16 cellular contexts compared by ENCODE assay signal in the genomic region with DNA sequence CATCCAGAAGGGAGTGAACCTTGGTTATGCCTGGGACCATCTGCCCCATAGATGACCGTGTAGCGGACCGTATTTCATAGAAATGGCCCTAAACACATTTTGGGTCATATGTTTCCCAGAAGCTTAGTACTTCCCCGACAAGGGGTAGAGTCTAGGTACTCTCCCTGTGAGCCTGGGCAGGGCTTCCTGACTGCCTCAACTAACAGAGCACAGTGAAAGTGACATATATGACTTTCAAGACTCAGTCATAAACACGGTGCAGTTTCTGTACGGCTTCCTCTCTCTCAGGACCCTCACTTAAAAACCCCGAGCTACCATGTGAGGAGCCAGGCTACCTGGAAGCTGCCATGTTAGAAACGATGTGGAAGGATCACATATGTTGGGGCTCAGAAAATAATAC. TPM values are rescaled to one million over a fixed set of nuclear protein-coding genes. Genes with fewer than 3 reads are reported as not detected.
DNase-seq lines count a peak whose midpoint lies in the region; ATAC-seq and TF ChIP-seq lines count a peak whose summit lies in the region.
"Had no signal": no experiment of that assay in that cellular context is flagged by ENCODE, and none has a peak within 500 bp of the region (broad histone marks: within the 10 kb centered on the region; RNA-seq: fewer than 3 reads in every experiment).

No MANE protein-coding gene starts in this region.

- no peak overlapping the region for H2BK5ac ChIP-seq in mesenchymal stem cell (ENCODE audit: low read depth, low read length, poor library complexity, severe bottlenecking)

- CTCF ChIA-PET in activated CD4-positive, alpha-beta T cell treated with anti-CD3 and anti-CD28 coated beads for 36 hours (lab: Charles Lee), result interaction anchor here (0.6 to 9.9 kb wide), 39 partner anchors 8 to 1051 kb away, joined by 3 to 185 read pairs (median 4); no protein-coding TSS in a partner anchor
- CTCF ChIA-PET in WTC11 (lab: Charles Lee), result interaction anchor here (0.6 to 4.0 kb wide), 32 partner anchors 9 to 805 kb away, joined by 3 to 57 read pairs (median 5); partner anchors contain the start of genes ABHD17B, C9orf85 and ZFAND5

- no peak overlapping the region for H3K27ac Mint-ChIP-seq in activated CD4-positive, alpha-beta T cell treated with anti-CD3 and anti-CD28 coated beads for 36 hours
- no peak overlapping the region for H3K27ac Mint-ChIP-seq in WTC11
- H3K27ac Mint-ChIP-seq: activated naive CD4-positive, alpha-beta T cell treated with anti-CD3 and anti-CD28 coated beads, Interleukin-2, amount 50 U/mL, for 24 hours had no signal

- intact Hi-C loops in activated CD4-positive, alpha-beta T cell treated with anti-CD3 and anti-CD28 coated beads for 36 hours (cut with DNase I, micrococcal nuclease), result loop anchor here (1.0 to 10.0 kb wide), 5 partner anchors 163 to 1045 kb away; no protein-coding TSS in a partner anchor

- POLR2A ChIA-PET in activated CD4-positive, alpha-beta T cell treated with anti-CD3 and anti-CD28 coated beads for 36 hours (lab: Charles Lee), result no interaction called here
- POLR2A ChIA-PET in WTC11 (lab: Charles Lee), result no interaction called here

- no peak overlapping the region for H3K14ac ChIP-seq in mesenchymal stem cell (ENCODE audit: low read length in 2 of 2)

- H3K23ac ChIP-seq in mesenchymal stem cell (ENCODE audit: low read length in 2 of 2), result no peak overlapping the region

- H3K79me1 ChIP-seq in mesenchymal stem cell (replicated peaks; ENCODE audit: low read length, poor library complexity, severe bottlenecking), result no peaks in the 10 kb centered on the region

- no peak overlapping the region for H3K4me2 ChIP-seq in mesenchymal stem cell (ENCODE audit: low read length, poor library complexity, severe bottlenecking)

- H2AK5ac ChIP-seq in mesenchymal stem cell (ENCODE audit: low read length, severe bottlenecking), result no peak overlapping the region

- no peak overlapping the region for H3K4ac ChIP-seq in mesenchymal stem cell (ENCODE audit: low read depth in 1 of 2, low read length in 2 of 2)

- no peak overlapping the region for H2BK12ac ChIP-seq in mesenchymal stem cell (ENCODE audit: low read length in 2 of 2)

- H3K9me3 ChIP-seq in mesenchymal stem cell (ENCODE audit: control insufficient read depth, low read length), result no peaks in the 10 kb centered on the region
- H3K9me3 ChIP-seq: SJSA1, thoracic aorta had no signal

- no peak overlapping the region for H2BK120ac ChIP-seq in mesenchymal stem cell (ENCODE audit: low read depth, low read length)

- WGBS in mesenchymal stem cell, result 85% methylated on average over 8 of the region's 8 CpGs

- H3K27me3 Mint-ChIP-seq in activated CD4-positive, alpha-beta T cell treated with anti-CD3 and anti-CD28 coated beads for 36 hours, result peaks cover 9% of the 10 kb centered on the region
- no peaks in the 10 kb centered on the region for H3K27me3 Mint-ChIP-seq in WTC11 (ENCODE audit: low read depth)

- no peak overlapping the region for H3K18ac ChIP-seq in mesenchymal stem cell (ENCODE audit: low read depth in 1 of 2, low read length in 2 of 2)

- ATAC-seq in activated CD4-positive, alpha-beta T cell treated with anti-CD3 and anti-CD28 coated beads for 36 hours, result peak; percentile 36
- ATAC-seq in GM21825 (IDR thresholded peaks at IDR 0.05; ENCODE audit: unreplicated experiment) (peak; percentile 44), HG03354 (IDR thresholded peaks at IDR 0.05; ENCODE audit: poor library complexity, severe bottlenecking, unreplicated experiment) (peak; percentile 44), WTC11 (no peak)

- no peak overlapping the region for H4K91ac ChIP-seq in mesenchymal stem cell (ENCODE audit: low read length)

- no peak for TF ChIP-seq CTCF in WTC11 (IDR thresholded peaks at IDR 0.05)

- no peaks in the 10 kb centered on the region for H3K36me3 ChIP-seq in mesenchymal stem cell (ENCODE audit: control insufficient read depth in 1 of 2, insufficient read depth in 2 of 2, low read depth in 1 of 2, low read length in 2 of 2)
- H3K36me3 ChIP-seq: SJSA1, thoracic aorta had no signal

- no peak overlapping the region for H3K4me3 ChIP-seq in mesenchymal stem cell (ENCODE audit: insufficient read depth in 1 of 2, low read depth in 1 of 2, low read length in 2 of 2)
- H3K4me3 ChIP-seq: SJSA1, thoracic aorta had no signal

- no peaks in the 10 kb centered on the region for H3K4me1 ChIP-seq in mesenchymal stem cell (ENCODE audit: control insufficient read depth, insufficient read depth, low read depth, low read length)
- H3K4me1 ChIP-seq: SJSA1 had no signal

- H3K27ac ChIP-seq in mesenchymal stem cell (ENCODE audit: low read length, poor library complexity, severe bottlenecking), result no peak overlapping the region
- H3K27ac ChIP-seq: SJSA1, thoracic aorta had no signal

- DNase-seq in activated CD4-positive, alpha-beta T cell treated with anti-CD3 and anti-CD28 coated beads for 36 hours, result no peak
- no peak for DNase-seq in activated CD4-positive, alpha-beta T cell treated with anti-CD3 and anti-CD28 coated beads, Interleukin-2, amount 50 U/mL, for 48 hours
- DNase-seq in mesenchymal stem cell (no peak), globus pallidus (ENCODE audit: low spot score) (no peak), WTC11 (ENCODE audit: low spot score) (no peak), NCI-H2029 (lab: John Stamatoyannopoulos, UW) (no peak)

- H2AFZ ChIP-seq in mesenchymal stem cell (ENCODE audit: low read depth, low read length), result peak overlapping the region; percentile 29

- no peak overlapping the region for H2BK15ac ChIP-seq in mesenchymal stem cell (ENCODE audit: low read depth, poor library complexity, severe bottlenecking)

- H3K4me1 Mint-ChIP-seq in activated CD4-positive, alpha-beta T cell treated with anti-CD3 and anti-CD28 coated beads for 36 hours, result peaks cover 5% of the 10 kb centered on the region
- peaks cover 3% of the 10 kb centered on the region; the same call in 1 of the 2 replicates for H3K4me1 Mint-ChIP-seq in WTC11

- peaks cover 0 to 27% of the 10 kb centered on the region in 2 experiments for H3K27me3 ChIP-seq in mesenchymal stem cell (ENCODE audit: control insufficient read depth in 1 of 2, insufficient read depth in 1 of 2, low read length in 2 of 2)
- H3K27me3 ChIP-seq: SJSA1 had no signal

- H3K9ac ChIP-seq in mesenchymal stem cell (ENCODE audit: low read length), result peak overlapping the region; percentile 34

- no peaks in the 10 kb centered on the region for H3K9me3 Mint-ChIP-seq in activated CD4-positive, alpha-beta T cell treated with anti-CD3 and anti-CD28 coated beads for 36 hours (ENCODE audit: low read depth)
- no peaks in the 10 kb centered on the region for H3K9me3 Mint-ChIP-seq in WTC11
- H3K9me3 Mint-ChIP-seq: activated naive CD4-positive, alpha-beta T cell treated with anti-CD3 and anti-CD28 coated beads, Interleukin-2, amount 50 U/mL, for 24 hours had no signal

- no peaks in the 10 kb centered on the region for H3K36me3 Mint-ChIP-seq in activated CD4-positive, alpha-beta T cell treated with anti-CD3 and anti-CD28 coated beads for 36 hours (ENCODE audit: low read depth)
- H3K36me3 Mint-ChIP-seq in WTC11, result no peaks in the 10 kb centered on the region
- H3K36me3 Mint-ChIP-seq: activated naive CD4-positive, alpha-beta T cell treated with anti-CD3 and anti-CD28 coated beads, Interleukin-2, amount 50 U/mL, for 24 hours had no signal

- H3K4me3 Mint-ChIP-seq in activated CD4-positive, alpha-beta T cell treated with anti-CD3 and anti-CD28 coated beads for 36 hours, result no peak overlapping the region
- H3K4me3 Mint-ChIP-seq in WTC11, result no peak overlapping the region
- H3K4me3 Mint-ChIP-seq: activated naive CD4-positive, alpha-beta T cell treated with anti-CD3 and anti-CD28 coated beads, Interleukin-2, amount 50 U/mL, for 24 hours had no signal

- no peak overlapping the region for H4K8ac ChIP-seq in mesenchymal stem cell (ENCODE audit: low read length)

TF ChIP-seq in WTC11, 78 proteins besides CTCF, POLR2A, EP300 and RAD21 (continues in another document):
- no peak for TF ChIP-seq PRRX2 (CRISPR knock-in tag; IDR thresholded peaks at IDR 0.05)
- TF ChIP-seq ZNF138 (CRISPR knock-in tag; conservative IDR thresholded peaks at IDR 0.05), result no peak
- TF ChIP-seq NFYB (CRISPR knock-in tag; conservative IDR thresholded peaks at IDR 0.05; ENCODE audit: low read depth), result no peak
- TF ChIP-seq RELA (CRISPR knock-in tag; IDR thresholded peaks at IDR 0.05; ENCODE audit: borderline replicate concordance), result no peak
- TF ChIP-seq JUN (CRISPR knock-in tag; IDR thresholded peaks at IDR 0.05), result no peak
- no peak for TF ChIP-seq PRDM15 (CRISPR knock-in tag; IDR thresholded peaks at IDR 0.05)
- TF ChIP-seq ATF3 (CRISPR knock-in tag; conservative IDR thresholded peaks at IDR 0.05), result no peak
- no peak for TF ChIP-seq ZNF396 (CRISPR knock-in tag; IDR thresholded peaks at IDR 0.05; ENCODE audit: borderline replicate concordance)

RNA-seq across cellular contexts. Expression of gene C9orf57, which starts 20.9 kb away (rescaled TPM):
- total RNA-seq in activated CD4-positive, alpha-beta T cell treated with anti-CD3 and anti-CD28 coated beads for 36 hours, result not detected
- not detected for polyA plus RNA-seq in mesenchymal stem cell (2013, experiment 1 of 2)
- not detected for polyA plus RNA-seq in mesenchymal stem cell (2013, experiment 2 of 2)
- not detected in 3 replicates for total RNA-seq in WTC11 (2021)
- total RNA-seq: glomerular endothelial cell, HT1080, kidney epithelial cell, mucosa of gallbladder, posterior vena cava, SJSA1, thoracic aorta had no signal
